Comparison of ENCODE assay signal across 14 cellular contexts in the genomic region with DNA sequence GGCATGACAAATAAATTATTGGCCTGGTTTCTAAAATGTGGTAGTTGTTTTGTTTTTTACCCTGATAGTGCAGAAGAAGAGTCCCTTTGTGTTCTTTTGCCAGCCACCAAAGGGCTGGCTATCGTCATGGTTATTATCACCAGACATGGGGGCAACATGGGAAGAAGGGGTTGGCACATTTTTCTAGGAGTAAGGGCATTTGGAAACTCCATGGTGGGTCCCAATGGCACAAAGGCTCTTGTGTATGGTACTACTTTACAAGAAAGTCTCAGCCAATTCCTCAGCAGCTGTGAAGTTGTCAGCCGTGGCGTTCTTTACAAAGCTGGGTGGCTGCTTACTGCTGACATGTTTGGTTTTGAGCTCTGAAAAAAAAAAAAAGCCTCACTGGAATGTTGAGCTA.
DNase-seq lines count a peak whose midpoint lies in the region; ATAC-seq lines count a peak whose summit lies in the region.
"Had no signal": no experiment of that assay in that cellular context is flagged by ENCODE, and none has a peak within 500 bp of the region (broad histone marks: within the 10 kb centered on the region; RNA-seq: fewer than 3 reads in every experiment).

No MANE protein-coding gene starts in this region.

- peak overlapping the region; percentile 25; the same call in 1 of the 2 replicates for H3K27ac ChIP-seq in SJCRH30

- H3K4me3 ChIP-seq in SJCRH30 = no peak overlapping the region
- H3K4me3 ChIP-seq: HAP-1 had no signal

- ATAC-seq in GM18907 (IDR thresholded peaks at IDR 0.05; ENCODE audit: unreplicated experiment) = no peak

- H3K36me3 ChIP-seq in SJCRH30 = no peaks in the 10 kb centered on the region
- H3K36me3 ChIP-seq: HAP-1 had no signal

- H3K27me3 ChIP-seq in SJCRH30 = no peaks in the 10 kb centered on the region

- H3K4me1 ChIP-seq in SJCRH30 = no peaks in the 10 kb centered on the region
- H3K4me1 ChIP-seq: HAP-1 had no signal

- H3K9me3 ChIP-seq in SJCRH30 (replicated peaks) = no peaks in the 10 kb centered on the region
- H3K9me3 ChIP-seq: HAP-1 had no signal

- DNase-seq in Ammon's horn (ENCODE audit: low spot score) (peak; percentile 13), SJCRH30 (peak; percentile 41 to 63), foreskin melanocyte (peak; percentile 97), pons (ENCODE audit: low spot score) (peak; percentile 20), NCI-H226 (no peak), SW 1271 (lab: John Stamatoyannopoulos, UW) (no peak), KG1 (lab: John Stamatoyannopoulos, UW) (no peak)
- DNase-seq: 8988T; CD4-positive, alpha-beta T cell; DMS153; DMS79 treated with DMSO at 0.1 percent for 48 hours; EL had no signal

Comparison
In these comparisons a context has a peak if more than half of its experiments do, and no peak if none do; other contexts are left out.
1. DNase-seq: peak in Ammon's horn (single experiment), SJCRH30 (2 of 2), foreskin melanocyte (single experiment) and pons (single experiment); none in NCI-H226 (single experiment), SW 1271 (0 of 2) and KG1 (single experiment).